Comparison of ENCODE assay signal across 8 cellular contexts in genomic region chr12:51863921-51864700, GRCh38. TPM values are rescaled to one million over a fixed set of nuclear protein-coding genes. Genes with fewer than 3 reads are reported as not detected.
A peak's percentile ranks its signal among the peaks of the same experiment; 100 is the strongest.
DNase-seq lines count a peak whose midpoint lies in the region; ATAC-seq and TF ChIP-seq lines count a peak whose summit lies in the region.

No MANE protein-coding gene starts in this region.

- peaks cover 0 to 9% (median 2%) of the 10 kb centered on the region in 7 donors for H3K9me3 Mint-ChIP-seq in CD14-positive monocyte
- H3K9me3 Mint-ChIP-seq in effector memory CD8-positive, alpha-beta T cell, result no peaks in the 10 kb centered on the region

- H3F3A ChIP-seq in neural cell (ENCODE audit: insufficient read depth, low read length, poor library complexity, severe bottlenecking), result no peaks in the 10 kb centered on the region

- no peaks in the 10 kb centered on the region for H3K79me2 ChIP-seq in neural cell (replicated peaks; ENCODE audit: insufficient read depth, low read length)

- peak overlapping the region; percentile 56 for H2AFZ ChIP-seq in neural cell (ENCODE audit: low read depth, low read length)

- peaks cover 13% of the 10 kb centered on the region for H3K27me3 ChIP-seq in neural cell (ENCODE audit: insufficient read depth, low read depth, low read length)

- peaks cover 35% of the 10 kb centered on the region for H3K4me1 Mint-ChIP-seq in CD14-positive monocyte
- peaks cover 0 to 10% of the 10 kb centered on the region in 2 donors for H3K4me1 Mint-ChIP-seq in effector memory CD8-positive, alpha-beta T cell (ENCODE audit: low read depth in 2 of 2)

- DNase-seq in CD14-positive monocyte (ENCODE audit: low spot score), result no peak
- peak; percentile 31 for DNase-seq in NCI-H524 treated with DMSO at 0.1 percent for 48 hours (lab: John Stamatoyannopoulos, UW)
- DNase-seq in effector memory CD8-positive, alpha-beta T cell, result no peak
- no peak for DNase-seq in OCI-M1 (lab: John Stamatoyannopoulos, UW)
- no peak for DNase-seq in activated CD8-positive, alpha-beta memory T cell treated with anti-CD3 and anti-CD28 coated beads for 24 hours
- no peak for DNase-seq in NCI-H2196 treated with DMSO at 0.1 percent for 48 hours (lab: John Stamatoyannopoulos, UW; ENCODE audit: unreplicated experiment)

- intact Hi-C loops in CD14-positive monocyte (cut with micrococcal nuclease), result no loop called here

- no peaks in the 10 kb centered on the region for H4K20me1 ChIP-seq in neural cell (ENCODE audit: insufficient read depth)

- peak overlapping the region; percentile 73 for H3K4me2 ChIP-seq in neural cell (ENCODE audit: low read length)

- TF ChIP-seq RAD21 in neural cell (conservative IDR thresholded peaks at IDR 0.05), result no peak

- H3K4me3 Mint-ChIP-seq in CD14-positive monocyte, result peak overlapping the region; percentile 70 to 87
- H3K4me3 Mint-ChIP-seq in effector memory CD8-positive, alpha-beta T cell, result peak overlapping the region; percentile 27 to 52

- peak overlapping the region; percentile 69 for H3K4me3 ChIP-seq in neural cell (ENCODE audit: low read length)

- peak overlapping the region; percentile 69 for H3K9ac ChIP-seq in neural cell (ENCODE audit: low read length)

- H3K9me3 ChIP-seq in neural cell (ENCODE audit: low read length), result no peaks in the 10 kb centered on the region

- peak overlapping the region in 1 of 7 donors; percentile 18 for H3K27ac Mint-ChIP-seq in CD14-positive monocyte
- H3K27ac Mint-ChIP-seq in effector memory CD8-positive, alpha-beta T cell, result no peak overlapping the region

- peak overlapping the region; percentile 34 for H3K27ac ChIP-seq in neural cell (ENCODE audit: low read length)

- no peak for TF ChIP-seq EP300 in neural cell (conservative IDR thresholded peaks at IDR 0.05; ENCODE audit: poor library complexity, severe bottlenecking)

- peak; percentile 51 for ATAC-seq in effector memory CD8-positive, alpha-beta T cell (replicated peaks)
- ATAC-seq in HG03460 (IDR thresholded peaks at IDR 0.05; ENCODE audit: unreplicated experiment), result no peak

- TF ChIP-seq CTCF in CD14-positive monocyte (IDR thresholded peaks at IDR 0.05) (no peak), neural cell (IDR thresholded peaks at IDR 0.05; ENCODE audit: poor library complexity, severe bottlenecking) (no peak)

- H3K27me3 Mint-ChIP-seq in CD14-positive monocyte (ENCODE audit: low read depth in 3 of 3), result peaks cover 51 to 60% (median 56%) of the 10 kb centered on the region in 3 donors
- peaks cover 76 to 94% of the 10 kb centered on the region in 2 donors for H3K27me3 Mint-ChIP-seq in effector memory CD8-positive, alpha-beta T cell

- H3K36me3 Mint-ChIP-seq in CD14-positive monocyte, result peaks cover 19 to 22% of the 10 kb centered on the region in 2 donors
- no peaks in the 10 kb centered on the region for H3K36me3 Mint-ChIP-seq in effector memory CD8-positive, alpha-beta T cell (ENCODE audit: insufficient read depth)

- no peaks in the 10 kb centered on the region for H3K36me3 ChIP-seq in neural cell (ENCODE audit: insufficient read depth, low read length)

- H3K9me2 ChIP-seq in neural cell (ENCODE audit: insufficient read depth, low read length), result no peaks in the 10 kb centered on the region

TF ChIP-seq in neural cell, 6 proteins besides CTCF, POLR2A, EP300 and RAD21:
- TF ChIP-seq POLR2AphosphoS5 (IDR thresholded peaks at IDR 0.05) (peak; percentile 62), EZH2 (IDR thresholded peaks at IDR 0.05; ENCODE audit: borderline replicate concordance, insufficient read depth, low read length, poor library complexity, severe bottlenecking) (no peak), MXI1 (conservative IDR thresholded peaks at IDR 0.05; ENCODE audit: poor library complexity, severe bottlenecking) (no peak)
- TF ChIP-seq, protein P1, sequence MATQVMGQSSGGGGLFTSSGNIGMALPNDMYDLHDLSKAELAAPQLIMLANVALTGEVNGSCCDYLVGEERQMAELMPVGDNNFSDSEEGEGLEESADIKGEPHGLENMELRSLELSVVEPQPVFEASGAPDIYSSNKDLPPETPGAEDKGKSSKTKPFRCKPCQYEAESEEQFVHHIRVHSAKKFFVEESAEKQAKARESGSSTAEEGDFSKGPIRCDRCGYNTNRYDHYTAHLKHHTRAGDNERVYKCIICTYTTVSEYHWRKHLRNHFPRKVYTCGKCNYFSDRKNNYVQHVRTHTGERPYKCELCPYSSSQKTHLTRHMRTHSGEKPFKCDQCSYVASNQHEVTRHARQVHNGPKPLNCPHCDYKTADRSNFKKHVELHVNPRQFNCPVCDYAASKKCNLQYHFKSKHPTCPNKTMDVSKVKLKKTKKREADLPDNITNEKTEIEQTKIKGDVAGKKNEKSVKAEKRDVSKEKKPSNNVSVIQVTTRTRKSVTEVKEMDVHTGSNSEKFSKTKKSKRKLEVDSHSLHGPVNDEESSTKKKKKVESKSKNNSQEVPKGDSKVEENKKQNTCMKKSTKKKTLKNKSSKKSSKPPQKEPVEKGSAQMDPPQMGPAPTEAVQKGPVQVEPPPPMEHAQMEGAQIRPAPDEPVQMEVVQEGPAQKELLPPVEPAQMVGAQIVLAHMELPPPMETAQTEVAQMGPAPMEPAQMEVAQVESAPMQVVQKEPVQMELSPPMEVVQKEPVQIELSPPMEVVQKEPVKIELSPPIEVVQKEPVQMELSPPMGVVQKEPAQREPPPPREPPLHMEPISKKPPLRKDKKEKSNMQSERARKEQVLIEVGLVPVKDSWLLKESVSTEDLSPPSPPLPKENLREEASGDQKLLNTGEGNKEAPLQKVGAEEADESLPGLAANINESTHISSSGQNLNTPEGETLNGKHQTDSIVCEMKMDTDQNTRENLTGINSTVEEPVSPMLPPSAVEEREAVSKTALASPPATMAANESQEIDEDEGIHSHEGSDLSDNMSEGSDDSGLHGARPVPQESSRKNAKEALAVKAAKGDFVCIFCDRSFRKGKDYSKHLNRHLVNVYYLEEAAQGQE (IDR thresholded peaks at IDR 0.05; ENCODE audit: borderline replicate concordance), result peak; percentile 36

RNA-seq across cellular contexts. Expression of gene FIGNL2, which starts 15.6 kb away (rescaled TPM):
- under 1 TPM in 1 of 2 donors, not detected in 1; 0.06 TPM for polyA plus RNA-seq in CD14-positive monocyte
- polyA plus RNA-seq in neural cell, result 0.06 and 0.21 TPM in 2 replicates
- 0.49 and 0.58 TPM in 2 replicates for polyA minus RNA-seq in neural cell

RNA-seq across cellular contexts. Expression of gene ANKRD33, which starts 23.8 kb away (rescaled TPM):
- polyA plus RNA-seq in CD14-positive monocyte, result not detected
- not detected in 2 replicates for polyA plus RNA-seq in neural cell
- not detected in 2 replicates for polyA minus RNA-seq in neural cell

RNA-seq across cellular contexts. Expression of gene ACVRL1, which starts 43.2 kb away (rescaled TPM):
- polyA plus RNA-seq in CD14-positive monocyte (1 to 10 TPM; 1.5 to 2.0 TPM), neural cell (not detected in 2 replicates)
- polyA minus RNA-seq in neural cell, result not detected in 2 replicates
